Comparison of ENCODE assay signal across 1 cellular context in the genomic region with DNA sequence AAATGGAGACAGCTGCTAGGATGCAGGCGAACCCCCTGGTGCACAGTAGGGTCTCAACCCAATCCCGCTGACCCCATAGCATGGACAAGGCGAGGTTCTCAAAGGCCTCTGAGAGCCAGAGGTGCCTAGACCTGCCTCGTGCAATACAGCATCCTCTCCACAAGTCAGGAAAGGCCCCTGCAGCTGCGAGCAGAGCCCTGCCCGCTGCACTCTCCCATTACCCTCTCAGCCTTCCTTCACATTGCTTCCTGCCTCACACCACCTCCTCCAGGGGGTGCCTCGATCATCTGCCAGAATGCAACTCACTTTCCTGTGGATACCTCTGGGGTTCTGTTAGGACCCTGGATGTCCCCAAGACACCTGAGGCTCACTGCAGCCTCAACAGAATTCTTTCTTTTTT.
TF ChIP-seq lines count a peak whose summit lies in the region.

No MANE protein-coding gene starts in this region.

TF ChIP-seq in SK-N-SH treated with all-trans-retinoic acid at 6 μM for 48 hours, 23 proteins besides CTCF, POLR2A, EP300 and RAD21 (continued from another document):
- TF ChIP-seq, protein P1, sequence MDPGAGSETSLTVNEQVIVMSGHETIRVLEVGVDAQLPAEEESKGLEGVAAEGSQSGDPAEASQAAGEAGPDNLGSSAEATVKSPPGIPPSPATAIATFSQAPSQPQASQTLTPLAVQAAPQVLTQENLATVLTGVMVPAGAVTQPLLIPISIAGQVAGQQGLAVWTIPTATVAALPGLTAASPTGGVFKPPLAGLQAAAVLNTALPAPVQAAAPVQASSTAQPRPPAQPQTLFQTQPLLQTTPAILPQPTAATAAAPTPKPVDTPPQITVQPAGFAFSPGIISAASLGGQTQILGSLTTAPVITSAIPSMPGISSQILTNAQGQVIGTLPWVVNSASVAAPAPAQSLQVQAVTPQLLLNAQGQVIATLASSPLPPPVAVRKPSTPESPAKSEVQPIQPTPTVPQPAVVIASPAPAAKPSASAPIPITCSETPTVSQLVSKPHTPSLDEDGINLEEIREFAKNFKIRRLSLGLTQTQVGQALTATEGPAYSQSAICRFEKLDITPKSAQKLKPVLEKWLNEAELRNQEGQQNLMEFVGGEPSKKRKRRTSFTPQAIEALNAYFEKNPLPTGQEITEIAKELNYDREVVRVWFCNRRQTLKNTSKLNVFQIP (CRISPR knock-in tag; IDR thresholded peaks at IDR 0.05; ENCODE audit: borderline replicate concordance, low read depth), result no peak
- TF ChIP-seq, protein P2, sequence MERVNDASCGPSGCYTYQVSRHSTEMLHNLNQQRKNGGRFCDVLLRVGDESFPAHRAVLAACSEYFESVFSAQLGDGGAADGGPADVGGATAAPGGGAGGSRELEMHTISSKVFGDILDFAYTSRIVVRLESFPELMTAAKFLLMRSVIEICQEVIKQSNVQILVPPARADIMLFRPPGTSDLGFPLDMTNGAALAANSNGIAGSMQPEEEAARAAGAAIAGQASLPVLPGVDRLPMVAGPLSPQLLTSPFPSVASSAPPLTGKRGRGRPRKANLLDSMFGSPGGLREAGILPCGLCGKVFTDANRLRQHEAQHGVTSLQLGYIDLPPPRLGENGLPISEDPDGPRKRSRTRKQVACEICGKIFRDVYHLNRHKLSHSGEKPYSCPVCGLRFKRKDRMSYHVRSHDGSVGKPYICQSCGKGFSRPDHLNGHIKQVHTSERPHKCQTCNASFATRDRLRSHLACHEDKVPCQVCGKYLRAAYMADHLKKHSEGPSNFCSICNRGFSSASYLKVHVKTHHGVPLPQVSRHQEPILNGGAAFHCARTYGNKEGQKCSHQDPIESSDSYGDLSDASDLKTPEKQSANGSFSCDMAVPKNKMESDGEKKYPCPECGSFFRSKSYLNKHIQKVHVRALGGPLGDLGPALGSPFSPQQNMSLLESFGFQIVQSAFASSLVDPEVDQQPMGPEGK (CRISPR knock-in tag; IDR thresholded peaks at IDR 0.05; ENCODE audit: borderline replicate concordance), result no peak
- TF ChIP-seq TCF4 (CRISPR knock-in tag; IDR thresholded peaks at IDR 0.05; ENCODE audit: borderline replicate concordance) (no peak), SNAI2 (CRISPR knock-in tag; IDR thresholded peaks at IDR 0.05) (no peak), ARNTL (CRISPR knock-in tag; IDR thresholded peaks at IDR 0.05; ENCODE audit: borderline replicate concordance, low read depth) (no peak)
